Comparison of ENCODE assay signal across 25 cellular contexts in the genomic region with DNA sequence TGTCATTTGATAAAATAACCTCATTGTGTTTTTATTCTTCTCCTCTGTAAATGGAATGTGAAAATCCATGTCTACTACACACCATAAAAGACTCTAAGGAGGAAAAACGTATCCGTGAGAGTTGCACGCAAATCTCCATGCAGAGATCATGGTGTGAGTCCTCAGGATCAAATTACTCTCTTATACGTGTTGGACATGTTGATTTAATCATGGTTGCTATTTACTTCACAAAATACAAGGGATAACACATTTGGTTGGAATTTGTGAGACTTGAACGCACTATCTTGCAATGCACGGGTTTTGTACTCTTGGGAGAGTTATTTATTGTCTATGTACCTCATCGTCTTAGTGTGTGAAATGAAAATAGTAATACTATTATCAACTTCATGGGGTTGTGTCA.
DNase-seq lines count a peak whose midpoint lies in the region; ATAC-seq and TF ChIP-seq lines count a peak whose summit lies in the region.
"Had no signal": no experiment of that assay in that cellular context is flagged by ENCODE, and none has a peak within 500 bp of the region (broad histone marks: within the 10 kb centered on the region; RNA-seq: fewer than 3 reads in every experiment).

No MANE protein-coding gene starts in this region.

- no peak overlapping the region for H3K4me3 Mint-ChIP-seq in stimulated activated memory B cell treated with anti-CD40 and anti-IgM and Interleukin-4, amounts not matched to agents 10 μg/mL and 1 μg/mL and 100 μg/mL, for 72 hours
- H3K4me3 Mint-ChIP-seq: activated CD4-positive, alpha-beta T cell treated with anti-CD3 and anti-CD28 coated beads, Interleukin-2, amount 10 ng/mL, durations not matched to agents 7 days and 5 days; activated naive CD4-positive, alpha-beta T cell treated with anti-CD3 and anti-CD28 coated beads, Interleukin-2, amount 50 U/mL, for 24 hours; naive thymus-derived CD4-positive, alpha-beta T cell; type B pancreatic cell had no signal

- peaks cover 24% of the 10 kb centered on the region for H3K4me1 ChIP-seq in skeletal muscle satellite cell (ENCODE audit: control insufficient read depth, insufficient read depth, low read length)
- H3K4me1 ChIP-seq: parathyroid adenoma, Peyer's patch had no signal

- DNase-seq in NCI-H510A treated with DMSO at 0.1 percent for 48 hours (lab: John Stamatoyannopoulos, UW): peak; percentile 67
- DNase-seq in NCI-H510A (lab: John Stamatoyannopoulos, UW): no peak
- DNase-seq in NCI-H526 treated with DMSO at 0.1 percent for 48 hours (lab: John Stamatoyannopoulos, UW): peak; percentile 46
- peak; percentile 88 for DNase-seq in fibroblast of mammary gland (ENCODE audit: low read depth)
- no peak for DNase-seq in NK-92 treated with Interleukin-12 subunit alpha and Interleukin-12 subunit beta, amount 100 ng/mL, for 24 hours (lab: John Stamatoyannopoulos, UW)
- DNase-seq: activated CD4-positive, alpha-beta T cell treated with anti-CD3 and anti-CD28 coated beads, Interleukin-2, amount 10 ng/mL, durations not matched to agents 7 days and 5 days; C1 segment of cervical spinal cord; effector memory CD4-positive, alpha-beta T cell; EL; esophagus squamous epithelium; left cardiac atrium; MM.1S; naive thymus-derived CD4-positive, alpha-beta T cell; NCI-H1436; NCI-H2171; Peyer's patch; right cardiac atrium; stomach had no signal

- no peaks in the 10 kb centered on the region for H3K36me3 Mint-ChIP-seq in stimulated activated memory B cell treated with anti-CD40 and anti-IgM and Interleukin-4, amounts not matched to agents 10 μg/mL and 1 μg/mL and 100 μg/mL, for 72 hours
- H3K36me3 Mint-ChIP-seq: activated naive CD4-positive, alpha-beta T cell treated with anti-CD3 and anti-CD28 coated beads, Interleukin-2, amount 50 U/mL, for 24 hours; naive thymus-derived CD4-positive, alpha-beta T cell; type B pancreatic cell had no signal

- no peaks in the 10 kb centered on the region for H3K9me3 ChIP-seq in skeletal muscle satellite cell (replicated peaks; ENCODE audit: low read length)
- H3K9me3 ChIP-seq: ascending aorta, esophagus squamous epithelium, Peyer's patch, stomach had no signal

- no peaks in the 10 kb centered on the region for H3K27me3 Mint-ChIP-seq in stimulated activated memory B cell treated with anti-CD40 and anti-IgM and Interleukin-4, amounts not matched to agents 10 μg/mL and 1 μg/mL and 100 μg/mL, for 72 hours

- no peak overlapping the region for H3K4me2 ChIP-seq in skeletal muscle satellite cell (ENCODE audit: low read length)

- H3K4me3 ChIP-seq in fibroblast of mammary gland (ENCODE audit: control insufficient read depth, low read depth, low read length): no peak overlapping the region
- no peak overlapping the region for H3K4me3 ChIP-seq in skeletal muscle satellite cell (ENCODE audit: low read length)
- H3K4me3 ChIP-seq: ascending aorta, esophagus squamous epithelium, Peyer's patch, stomach had no signal

- no peak overlapping the region for H3K27ac Mint-ChIP-seq in stimulated activated memory B cell treated with anti-CD40 and anti-IgM and Interleukin-4, amounts not matched to agents 10 μg/mL and 1 μg/mL and 100 μg/mL, for 72 hours
- H3K27ac Mint-ChIP-seq: activated CD4-positive, alpha-beta T cell treated with anti-CD3 and anti-CD28 coated beads, Interleukin-2, amount 10 ng/mL, durations not matched to agents 7 days and 5 days; activated naive CD4-positive, alpha-beta T cell treated with anti-CD3 and anti-CD28 coated beads, Interleukin-2, amount 50 U/mL, for 24 hours; naive thymus-derived CD4-positive, alpha-beta T cell; type B pancreatic cell had no signal

- H3K36me3 ChIP-seq in skeletal muscle satellite cell (ENCODE audit: insufficient read depth, low read length): no peaks in the 10 kb centered on the region
- H3K36me3 ChIP-seq: ascending aorta, esophagus squamous epithelium, Peyer's patch, stomach had no signal

- TF ChIP-seq CTCF in fibroblast of mammary gland (conservative IDR thresholded peaks at IDR 0.05; ENCODE audit: control insufficient read depth, insufficient read depth, low read depth, low read length): no peak

- H3K27me3 ChIP-seq in skeletal muscle satellite cell (ENCODE audit: control insufficient read depth, insufficient read depth, low read length): no peaks in the 10 kb centered on the region
- H3K27me3 ChIP-seq: ascending aorta, esophagus squamous epithelium, Peyer's patch, stomach had no signal

- peak overlapping the region; percentile 53 for H3K9ac ChIP-seq in skeletal muscle satellite cell (ENCODE audit: low read depth, low read length)
- H3K9ac ChIP-seq: parathyroid adenoma had no signal

- ATAC-seq in GM18868 (IDR thresholded peaks at IDR 0.05; ENCODE audit: unreplicated experiment): no peak
- no peak for ATAC-seq in stimulated activated memory B cell treated with anti-CD40 and anti-IgM and Interleukin-4, amounts not matched to agents 10 μg/mL and 1 μg/mL and 100 μg/mL, for 72 hours
- ATAC-seq: naive thymus-derived CD4-positive, alpha-beta T cell had no signal

- no peaks in the 10 kb centered on the region for H3K9me3 Mint-ChIP-seq in stimulated activated memory B cell treated with anti-CD40 and anti-IgM and Interleukin-4, amounts not matched to agents 10 μg/mL and 1 μg/mL and 100 μg/mL, for 72 hours
- H3K9me3 Mint-ChIP-seq: activated CD4-positive, alpha-beta T cell treated with anti-CD3 and anti-CD28 coated beads, Interleukin-2, amount 10 ng/mL, durations not matched to agents 7 days and 5 days; activated naive CD4-positive, alpha-beta T cell treated with anti-CD3 and anti-CD28 coated beads, Interleukin-2, amount 50 U/mL, for 24 hours had no signal

- no peaks in the 10 kb centered on the region for H3K4me1 Mint-ChIP-seq in stimulated activated memory B cell treated with anti-CD40 and anti-IgM and Interleukin-4, amounts not matched to agents 10 μg/mL and 1 μg/mL and 100 μg/mL, for 72 hours
- H3K4me1 Mint-ChIP-seq: activated CD4-positive, alpha-beta T cell treated with anti-CD3 and anti-CD28 coated beads, Interleukin-2, amount 10 ng/mL, durations not matched to agents 7 days and 5 days; activated naive CD4-positive, alpha-beta T cell treated with anti-CD3 and anti-CD28 coated beads, Interleukin-2, amount 50 U/mL, for 24 hours; naive thymus-derived CD4-positive, alpha-beta T cell had no signal

Comparison
In these comparisons a context has a peak if more than half of its experiments do, and no peak if none do; other contexts are left out.
1. DNase-seq: peak in NCI-H510A treated with DMSO at 0.1 percent for 48 hours (single experiment), NCI-H526 treated with DMSO at 0.1 percent for 48 hours (single experiment) and fibroblast of mammary gland (single experiment); none in NCI-H510A (single experiment) and NK-92 treated with Interleukin-12 subunit alpha and Interleukin-12 subunit beta, amount 100 ng/mL, for 24 hours (single experiment).